In the genomic region with DNA sequence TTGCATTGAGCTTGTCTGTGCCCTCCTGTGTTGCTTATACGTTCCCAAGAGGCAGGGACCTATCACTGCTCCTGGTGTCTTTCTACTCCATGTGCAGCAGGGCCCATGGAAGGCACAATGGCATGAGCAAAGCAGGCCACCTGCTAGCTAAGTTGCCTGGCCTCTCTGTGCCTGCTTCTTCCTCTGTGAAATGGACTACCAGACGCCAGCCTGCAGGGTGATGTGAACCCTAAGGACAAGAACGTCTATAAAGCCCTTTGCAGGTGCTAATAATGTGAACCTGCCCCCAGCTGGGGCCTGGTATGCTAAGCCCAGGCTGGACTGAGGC, we compare ENCODE assay signal across 20 cellular contexts. TPM values are rescaled to one million over a fixed set of nuclear protein-coding genes. Genes with fewer than 3 reads are reported as not detected.
A peak's percentile ranks its signal among the peaks of the same experiment; 100 is the strongest.
DNase-seq lines count a peak whose midpoint lies in the region; ATAC-seq and TF ChIP-seq lines count a peak whose summit lies in the region.
"Had no signal": no experiment of that assay in that cellular context is flagged by ENCODE, and none has a peak within 500 bp of the region (broad histone marks: within the 10 kb centered on the region; RNA-seq: fewer than 3 reads in every experiment).

No MANE protein-coding gene starts in this region.

- H3K27ac ChIP-seq in left ventricle myocardium inferior (replicated peaks): peak overlapping the region; percentile 75
- H3K27ac ChIP-seq in Peyer's patch: peak overlapping the region in 3 of 4 donors; percentile 71 to 99 (median 97)
- peak overlapping the region; percentile 0 to 3 for H3K27ac ChIP-seq in lung (ENCODE audit: low read depth in 1 of 2, low read length in 1 of 2)
- H3K27ac ChIP-seq in ovary: no peak overlapping the region
- H3K27ac ChIP-seq: lower lobe of right lung, parathyroid adenoma, SK-N-MC, tibial artery, WERI-Rb-1 had no signal

- peaks cover 5% of the 10 kb centered on the region for H3K36me3 Mint-ChIP-seq in type B pancreatic cell

- 40 to 62% methylated on average over 3 of the region's 3 CpGs for WGBS in lung, 2 donors
- 71 to 83% (median 73%) methylated on average over 3 of the region's 3 CpGs for whole genome bisulfite sequencing in ovary, 3 donors

- H3K36me3 ChIP-seq in left ventricle myocardium inferior: peaks cover 38% of the 10 kb centered on the region
- peaks cover 0 to 37% (median 8%) of the 10 kb centered on the region in 3 donors for H3K36me3 ChIP-seq in Peyer's patch
- H3K36me3 ChIP-seq in lung (ENCODE audit: control insufficient read depth in 2 of 2, insufficient read depth in 2 of 2, low read length in 2 of 2): peaks cover 4 to 38% of the 10 kb centered on the region in 2 donors
- no peaks in the 10 kb centered on the region for H3K36me3 ChIP-seq in ovary

- H3K9me3 Mint-ChIP-seq in type B pancreatic cell: no peaks in the 10 kb centered on the region

- H3K4me3 Mint-ChIP-seq in type B pancreatic cell: no peak overlapping the region

- no peaks in the 10 kb centered on the region for H3K27me3 Mint-ChIP-seq in type B pancreatic cell

- TF ChIP-seq CTCF in left ventricle myocardium inferior (IDR thresholded peaks at IDR 0.05; ENCODE audit: borderline replicate concordance): no peak
- TF ChIP-seq CTCF in Peyer's patch (IDR thresholded peaks at IDR 0.05): no peak
- no peak for TF ChIP-seq CTCF in lung (IDR thresholded peaks at IDR 0.05; ENCODE audit: control extremely low read depth, extremely low read depth)
- TF ChIP-seq CTCF in type B pancreatic cell (conservative IDR thresholded peaks at IDR 0.05): no peak
- TF ChIP-seq CTCF in ovary (IDR thresholded peaks at IDR 0.05): no peak

- no peaks in the 10 kb centered on the region for H3K27me3 ChIP-seq in left ventricle myocardium inferior (ENCODE audit: low read depth)
- H3K27me3 ChIP-seq in Peyer's patch: no peaks in the 10 kb centered on the region
- no peaks in the 10 kb centered on the region for H3K27me3 ChIP-seq in lung (ENCODE audit: control insufficient read depth, insufficient read depth)
- no peaks in the 10 kb centered on the region for H3K27me3 ChIP-seq in ovary
- H3K27me3 ChIP-seq: tibial artery had no signal

- H3K9me3 ChIP-seq in left ventricle myocardium inferior (replicated peaks) (no peaks in the 10 kb centered on the region), Peyer's patch (no peaks in the 10 kb centered on the region), lung (ENCODE audit: control insufficient read depth in 2 of 2, insufficient read depth in 1 of 2, low read length in 1 of 2) (no peaks in the 10 kb centered on the region), ovary (no peaks in the 10 kb centered on the region)
- H3K9me3 ChIP-seq: lower lobe of right lung, tibial artery had no signal

- H3K4me3 ChIP-seq in left ventricle myocardium inferior: no peak overlapping the region
- no peak overlapping the region for H3K4me3 ChIP-seq in Peyer's patch
- H3K4me3 ChIP-seq in lung: no peak overlapping the region
- no peak overlapping the region for H3K4me3 ChIP-seq in ovary
- H3K4me3 ChIP-seq: lower lobe of right lung, SK-N-MC, tibial artery had no signal

- H3K4me1 Mint-ChIP-seq in type B pancreatic cell (ENCODE audit: unreplicated experiment): peaks cover 24% of the 10 kb centered on the region

- TF ChIP-seq EP300 in ovary (IDR thresholded peaks at IDR 0.05): no peak

- intact Hi-C loops in left ventricle myocardium inferior (cut with micrococcal nuclease): no loop called here
- intact Hi-C loops in cardiac septum (cut with DNase I): no loop called here
- intact Hi-C loops in ovary (cut with DNase I): no loop called here

- TF ChIP-seq POLR2A in Peyer's patch (IDR thresholded peaks at IDR 0.05) (no peak), ovary (IDR thresholded peaks at IDR 0.05) (no peak)

- ATAC-seq in lung (ENCODE audit: insufficient read depth, low FRiP score) (no peak), GM21390 (IDR thresholded peaks at IDR 0.05; ENCODE audit: unreplicated experiment) (no peak), GM21529 (IDR thresholded peaks at IDR 0.05; ENCODE audit: unreplicated experiment) (no peak)
- ATAC-seq: lower lobe of right lung had no signal

- H3K4me1 ChIP-seq in left ventricle myocardium inferior (peaks cover 78% of the 10 kb centered on the region), Peyer's patch (peaks cover 0 to 45% (median 12%) of the 10 kb centered on the region in 4 donors), lung (ENCODE audit: control insufficient read depth in 2 of 2, insufficient read depth in 2 of 2, low read length in 2 of 2) (peaks cover 0 to 17% of the 10 kb centered on the region in 2 donors), ovary (ENCODE audit: insufficient read depth) (peaks cover 6% of the 10 kb centered on the region)
- H3K4me1 ChIP-seq: parathyroid adenoma had no signal

- no peak for DNase-seq in left ventricle myocardium inferior
- no peak for DNase-seq in cardiac septum (ENCODE audit: low spot score)
- no peak for DNase-seq in Peyer's patch
- DNase-seq in lung (ENCODE audit: low spot score): no peak
- DNase-seq in type B pancreatic cell (ENCODE audit: extremely low spot score, unreplicated experiment): no peak
- DNase-seq in ovary: no peak
- DNase-seq: activated CD8-positive, alpha-beta memory T cell treated with anti-CD3 and anti-CD28 coated beads, Interleukin-2, amount 50 U/mL, for 4 hours; cortex of kidney; DND-41; lower lobe of right lung; NCI-H1092; stimulated activated CD4-positive, alpha-beta T cell treated with anti-CD3 and anti-CD28 coated beads, Interleukin-15, amount 100 ng/mL, for 24 hours; tibial artery; WERI-Rb-1 had no signal

- H3K27ac Mint-ChIP-seq in type B pancreatic cell: peak overlapping the region; percentile 86

RNA-seq across cellular contexts. Expression of a gene that starts 4.1 kb away (rescaled TPM):
- total RNA-seq in left ventricle myocardium inferior (203 TPM), cardiac septum (97.4 TPM), Peyer's patch (100 to 1,000 TPM; 167 to 585 (median 458) TPM), lung (100 to 1,000 TPM in 1 of 2 donors, 10 to 100 TPM in 1; 94.6 to 130 TPM), type B pancreatic cell (ENCODE audit: low replicate concordance) (81.8 and 98.0 TPM in 2 replicates), ovary (10 to 100 TPM; 30.3 to 85.4 (median 59.4) TPM)
- polyA plus RNA-seq in lung (100 to 1,000 TPM in 1 of 2 donors, 10 to 100 TPM in 1; 87.8 to 120 TPM), ovary (10 to 100 TPM; 53.5 to 55.4 TPM)

RNA-seq across cellular contexts. Expression of a gene that starts 4.9 kb away (rescaled TPM):
- total RNA-seq in left ventricle myocardium inferior (69.9 TPM), cardiac septum (62.9 TPM), Peyer's patch (100 to 1,000 TPM in 3 of 4 donors, 10 to 100 TPM in 1; 99.6 to 149 (median 131) TPM), lung (100 to 1,000 TPM in 1 of 2 donors, 10 to 100 TPM in 1; 76.3 to 193 TPM), type B pancreatic cell (ENCODE audit: low replicate concordance) (107 and 114 TPM in 2 replicates), ovary (100 to 1,000 TPM in 2 of 7 donors, 10 to 100 TPM in 5; 62.9 to 150 (median 78.5) TPM)
- polyA plus RNA-seq in lung (100 to 1,000 TPM; 109 to 113 TPM), ovary (100 to 1,000 TPM in 1 of 2 donors, 10 to 100 TPM in 1; 98.2 to 154 TPM)

RNA-seq across cellular contexts. Expression of a gene that starts 42.0 kb away (rescaled TPM):
- total RNA-seq in left ventricle myocardium inferior (5.6 TPM), cardiac septum (4.2 TPM), Peyer's patch (100 to 1,000 TPM in 2 of 4 donors, 10 to 100 TPM in 2; 18.2 to 127 (median 88.2) TPM), lung (10 to 100 TPM in 1 of 2 donors, 1 to 10 TPM in 1; 8.9 to 17.9 TPM), type B pancreatic cell (ENCODE audit: low replicate concordance) (6.5 and 18.6 TPM in 2 replicates), ovary (10 to 100 TPM; 18.1 to 26.5 (median 22.1) TPM)
- polyA plus RNA-seq in lung (10 to 100 TPM in 1 of 2 donors, 1 to 10 TPM in 1; 4.4 to 13.3 TPM), ovary (10 to 100 TPM in 1 of 2 donors, 1 to 10 TPM in 1; 2.5 to 25.2 TPM)

RNA-seq across cellular contexts. Expression of a gene that starts 52.1 kb away (rescaled TPM):
- 1.1 TPM for total RNA-seq in left ventricle myocardium inferior
- 2.0 TPM for total RNA-seq in cardiac septum
- total RNA-seq in Peyer's patch: 100 to 1,000 TPM in 3 of 4 donors, 10 to 100 TPM in 1; 63.5 to 370 (median 238) TPM
- 10 to 100 TPM; 31.8 to 69.7 TPM for total RNA-seq in lung
- polyA plus RNA-seq in lung: 100 to 1,000 TPM in 1 of 2 donors, 10 to 100 TPM in 1; 36.1 to 162 TPM
- 4.2 and 8.7 TPM in 2 replicates for total RNA-seq in type B pancreatic cell (ENCODE audit: low replicate concordance)
- 1 to 10 TPM; 1.6 to 6.2 (median 3.6) TPM for total RNA-seq in ovary
- polyA plus RNA-seq in ovary: 1 to 10 TPM; 1.7 to 3.5 TPM

RNA-seq across cellular contexts. Expression of a gene that starts 55.7 kb away (rescaled TPM):
- 1.1 TPM for total RNA-seq in left ventricle myocardium inferior
- 0.67 TPM for total RNA-seq in cardiac septum
- total RNA-seq in Peyer's patch: under 1 TPM in 1 of 4 donors, not detected in 3; 0.80 TPM
- 1 to 10 TPM; 2.1 to 4.0 TPM for total RNA-seq in lung
- 1 to 10 TPM in 1 of 2 donors, under 1 TPM in 1; 0.87 to 4.5 TPM for polyA plus RNA-seq in lung
- 0.24 and 1.1 TPM in 2 replicates for total RNA-seq in type B pancreatic cell (ENCODE audit: low replicate concordance)
- 1 to 10 TPM in 1 of 7 donors, under 1 TPM in 4, not detected in 2; 0.25 to 1.2 (median 0.33) TPM for total RNA-seq in ovary
- under 1 TPM; 0.15 to 0.69 TPM for polyA plus RNA-seq in ovary
- total RNA-seq: fibroblast of lung, HT-29 had no signal

Comparison
In these comparisons a context has a peak if more than half of its experiments do, and no peak if none do; other contexts are left out.
1. H3K27ac ChIP-seq: peak in left ventricle myocardium inferior (single experiment), Peyer's patch (3 of 4) and lung (2 of 2); none in ovary (0 of 2).